ENCODE assay signal across 8 cellular contexts in the genomic region with DNA sequence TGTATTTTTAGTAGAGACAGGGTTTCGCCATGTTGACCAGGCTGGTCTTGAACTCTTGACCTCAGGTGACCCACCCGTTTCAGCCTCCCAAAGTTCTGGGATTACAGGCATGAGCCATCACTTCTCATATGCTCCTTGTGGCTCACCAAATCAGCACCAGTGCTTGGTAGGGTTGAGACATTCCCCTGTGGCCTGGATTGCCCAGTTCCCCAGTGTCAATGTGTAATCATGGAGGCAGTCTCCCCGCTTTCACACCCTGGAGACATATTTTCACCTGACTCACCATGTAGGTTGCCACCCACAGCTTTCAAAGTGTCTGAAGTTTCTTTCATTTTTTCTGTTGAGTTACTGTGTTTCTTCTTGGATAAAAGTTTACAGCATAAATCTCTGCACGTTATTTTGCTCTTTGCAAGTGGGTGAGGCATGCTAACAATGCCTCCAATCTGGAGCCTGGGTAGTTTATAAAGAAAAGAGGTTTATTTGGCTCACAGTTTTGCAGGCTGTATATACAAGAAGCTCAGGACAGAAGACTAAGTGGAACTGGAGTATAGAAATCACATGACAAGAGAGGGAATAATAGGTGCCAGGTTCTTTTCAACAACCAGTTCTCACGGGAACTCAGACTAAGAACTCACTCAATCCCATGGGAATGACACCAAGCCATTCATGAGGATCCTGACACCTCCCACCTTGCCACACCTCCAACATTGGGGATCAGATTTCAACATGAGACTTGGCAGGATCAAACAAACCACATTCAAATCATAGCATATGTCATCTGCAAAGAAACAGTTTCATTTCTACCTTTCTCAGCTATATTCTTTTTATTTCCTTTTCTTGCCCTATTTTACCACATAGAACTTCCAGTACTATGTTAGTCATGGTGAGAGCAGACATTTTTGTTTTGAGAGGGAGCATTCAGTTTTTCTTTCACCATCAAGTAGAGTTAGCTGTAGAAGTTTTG.
DNase-seq lines count a peak whose midpoint lies in the region; ATAC-seq and TF ChIP-seq lines count a peak whose summit lies in the region.

No MANE protein-coding gene starts in this region.

- no peak overlapping the region for H3K4me3 Mint-ChIP-seq in nephron progenitor cell

- H3K4me1 Mint-ChIP-seq in nephron progenitor cell: no peaks in the 10 kb centered on the region

- TF ChIP-seq CTCF in nephron progenitor cell (IDR thresholded peaks at IDR 0.05): no peak

- peaks cover 37% of the 10 kb centered on the region for H3K36me3 Mint-ChIP-seq in nephron progenitor cell (ENCODE audit: low read depth)

- ATAC-seq in HG03520 (IDR thresholded peaks at IDR 0.05; ENCODE audit: unreplicated experiment) (peak; percentile 44), GM21737 (IDR thresholded peaks at IDR 0.05; ENCODE audit: unreplicated experiment) (no peak)

- no peaks in the 10 kb centered on the region for H3K9me3 Mint-ChIP-seq in nephron progenitor cell

- H3K27me3 Mint-ChIP-seq in nephron progenitor cell (ENCODE audit: low read depth, poor library complexity): no peaks in the 10 kb centered on the region

- peak overlapping the region; percentile 17 for H3K27ac Mint-ChIP-seq in nephron progenitor cell

- DNase-seq in ELF-1 (ENCODE audit: low read depth, low spot score): peak; percentile 16
- peak; percentile 51 to 58 for DNase-seq in activated T-cell treated with anti-CD3 and anti-CD28 coated beads, Interleukin-2, amount 50 U/mL, for 48 hours
- DNase-seq in nephron progenitor cell: no peak
- no peak for DNase-seq in AG20443 (ENCODE audit: low spot score)
- DNase-seq in retina: no peak
- no peak for DNase-seq in GM19240 (ENCODE audit: insufficient read length, low spot score)

Comparison
In these comparisons a context has a peak if more than half of its experiments do, and no peak if none do; other contexts are left out.
1. DNase-seq: peak in ELF-1 (single experiment) and activated T-cell treated with anti-CD3 and anti-CD28 coated beads, Interleukin-2, amount 50 U/mL, for 48 hours (2 of 2); none in nephron progenitor cell (single experiment), AG20443 (single experiment), retina (single experiment) and GM19240 (single experiment).